ENCODE assay signal across 16 cellular contexts in the genomic region with DNA sequence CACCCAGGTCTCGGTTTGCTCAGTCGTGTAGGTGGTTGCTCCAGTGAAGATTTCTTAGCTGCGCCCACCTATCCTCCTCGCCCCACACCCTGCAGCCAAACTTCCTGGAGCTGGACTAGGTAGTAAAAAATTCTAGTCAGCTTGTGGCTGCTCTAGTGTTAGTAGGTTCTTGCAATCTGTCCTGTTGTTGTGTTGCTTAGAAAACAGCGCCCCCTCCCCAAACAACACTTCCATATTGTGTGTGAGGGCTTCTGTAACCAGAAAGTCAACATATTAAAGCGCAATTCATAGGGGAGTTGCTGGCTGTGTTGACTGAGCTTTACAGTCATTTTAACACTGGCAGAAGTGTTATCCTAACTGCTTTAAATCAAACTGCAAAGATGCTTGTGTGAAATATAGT.
A peak's percentile ranks its signal among the peaks of the same experiment; 100 is the strongest.
DNase-seq lines count a peak whose midpoint lies in the region; ATAC-seq and TF ChIP-seq lines count a peak whose summit lies in the region.
"Had no signal": no experiment of that assay in that cellular context is flagged by ENCODE, and none has a peak within 500 bp of the region (broad histone marks: within the 10 kb centered on the region; RNA-seq: fewer than 3 reads in every experiment).

No MANE protein-coding gene starts in this region.

- no peak overlapping the region for H3K27ac ChIP-seq in DOHH2 (ENCODE audit: low read depth, low read length)

- H3K79me2 ChIP-seq in DOHH2 (ENCODE audit: control insufficient read depth, low read length): peaks cover 76% of the 10 kb centered on the region

- H3K9me3 Mint-ChIP-seq in IgD-negative memory B cell (peaks cover 0 to 1% (median 0%) of the 10 kb centered on the region in 3 donors), WTC11 (no peaks in the 10 kb centered on the region), nephron progenitor cell (no peaks in the 10 kb centered on the region)
- H3K9me3 Mint-ChIP-seq: HFFc6 had no signal

- peaks cover 36% of the 10 kb centered on the region for H3K36me3 ChIP-seq in DOHH2 (ENCODE audit: control insufficient read depth, low read length)

- no peak overlapping the region for H3K4me3 ChIP-seq in DOHH2 (ENCODE audit: low read length)

- H3K27ac Mint-ChIP-seq in IgD-negative memory B cell (peak overlapping the region in 2 of 3 donors; percentile 0 to 34), WTC11 (peak overlapping the region; percentile 1; the same call in 1 of the 2 replicates), nephron progenitor cell (peak overlapping the region; percentile 8)
- H3K27ac Mint-ChIP-seq: HFFc6 had no signal

- peaks cover 13% of the 10 kb centered on the region; the same call in 1 of the 2 replicates for H4K20me1 ChIP-seq in DOHH2 (ENCODE audit: control insufficient read depth, insufficient read depth, low read depth, low read length)

- H3K4me3 Mint-ChIP-seq in IgD-negative memory B cell (no peak overlapping the region), WTC11 (no peak overlapping the region), nephron progenitor cell (no peak overlapping the region)
- H3K4me3 Mint-ChIP-seq: HFFc6 had no signal

- H3K4me1 Mint-ChIP-seq in IgD-negative memory B cell: peaks cover 37 to 43% (median 41%) of the 10 kb centered on the region in 3 donors
- peaks cover 19% of the 10 kb centered on the region for H3K4me1 Mint-ChIP-seq in WTC11
- H3K4me1 Mint-ChIP-seq in nephron progenitor cell: peaks cover 20% of the 10 kb centered on the region

- peak; percentile 68 for ATAC-seq in WTC11
- no peak for ATAC-seq in HG03280 (IDR thresholded peaks at IDR 0.05; ENCODE audit: unreplicated experiment)

- DNase-seq in WTC11 (ENCODE audit: low spot score): no peak
- no peak for DNase-seq in nephron progenitor cell
- no peak for DNase-seq in HT-29 (ENCODE audit: low spot score)
- DNase-seq in SHP77 treated with DMSO at 0.1 percent for 48 hours (lab: John Stamatoyannopoulos, UW): no peak
- DNase-seq: C1 segment of cervical spinal cord, GDM1, GOT3, HFFc6, IMR-90, NCI-H1105, OCI-M1, SIG-M5, T-helper 1 cell had no signal

- no peaks in the 10 kb centered on the region for H3K4me1 ChIP-seq in DOHH2 (ENCODE audit: control insufficient read depth, low read length)

- H3K36me3 Mint-ChIP-seq in IgD-negative memory B cell (peaks cover 2% of the 10 kb centered on the region), WTC11 (no peaks in the 10 kb centered on the region), nephron progenitor cell (ENCODE audit: low read depth) (no peaks in the 10 kb centered on the region)

- CTCF ChIA-PET in WTC11 (lab: Charles Lee): interaction anchor here (0.6 to 1.2 kb wide), 4 partner anchors 8 to 38 kb away, joined by 3 to 5 read pairs (median 3); no protein-coding TSS in a partner anchor

- H3K27me3 ChIP-seq in DOHH2 (ENCODE audit: control insufficient read depth, low read length): no peaks in the 10 kb centered on the region

- peaks cover 7% of the 10 kb centered on the region; the same call in 1 of the 2 replicates for H3F3A ChIP-seq in DOHH2 (ENCODE audit: control insufficient read depth, insufficient read depth)

- POLR2A ChIA-PET in WTC11 (lab: Charles Lee): no interaction called here

- H3K9me2 ChIP-seq in DOHH2 (replicated peaks; ENCODE audit: control insufficient read depth, low read length): no peaks in the 10 kb centered on the region

- H3K27me3 Mint-ChIP-seq in IgD-negative memory B cell: no peaks in the 10 kb centered on the region
- no peaks in the 10 kb centered on the region for H3K27me3 Mint-ChIP-seq in WTC11 (ENCODE audit: low read depth)
- peaks cover 4% of the 10 kb centered on the region for H3K27me3 Mint-ChIP-seq in nephron progenitor cell (ENCODE audit: low read depth, poor library complexity)

- no peak overlapping the region for H3K4me2 ChIP-seq in DOHH2 (ENCODE audit: low read length)

- H3K9me3 ChIP-seq in DOHH2 (ENCODE audit: control insufficient read depth, insufficient read depth, low read length): no peaks in the 10 kb centered on the region

- peak; percentile 21 for TF ChIP-seq CTCF in DOHH2 (IDR thresholded peaks at IDR 0.05; ENCODE audit: low read depth, low read length, poor library complexity, severe bottlenecking)
- TF ChIP-seq CTCF in WTC11 (IDR thresholded peaks at IDR 0.05): no peak
- no peak for TF ChIP-seq CTCF in nephron progenitor cell (IDR thresholded peaks at IDR 0.05)

TF ChIP-seq in WTC11, 78 proteins besides CTCF, POLR2A, EP300 and RAD21:
- no peak for TF ChIP-seq FOXP1 (CRISPR knock-in tag; IDR thresholded peaks at IDR 0.05; ENCODE audit: borderline replicate concordance)
- no peak for TF ChIP-seq RELA (CRISPR knock-in tag; IDR thresholded peaks at IDR 0.05; ENCODE audit: borderline replicate concordance)
- TF ChIP-seq GABPB1 (CRISPR knock-in tag; IDR thresholded peaks at IDR 0.05): no peak
- TF ChIP-seq, protein P1, sequence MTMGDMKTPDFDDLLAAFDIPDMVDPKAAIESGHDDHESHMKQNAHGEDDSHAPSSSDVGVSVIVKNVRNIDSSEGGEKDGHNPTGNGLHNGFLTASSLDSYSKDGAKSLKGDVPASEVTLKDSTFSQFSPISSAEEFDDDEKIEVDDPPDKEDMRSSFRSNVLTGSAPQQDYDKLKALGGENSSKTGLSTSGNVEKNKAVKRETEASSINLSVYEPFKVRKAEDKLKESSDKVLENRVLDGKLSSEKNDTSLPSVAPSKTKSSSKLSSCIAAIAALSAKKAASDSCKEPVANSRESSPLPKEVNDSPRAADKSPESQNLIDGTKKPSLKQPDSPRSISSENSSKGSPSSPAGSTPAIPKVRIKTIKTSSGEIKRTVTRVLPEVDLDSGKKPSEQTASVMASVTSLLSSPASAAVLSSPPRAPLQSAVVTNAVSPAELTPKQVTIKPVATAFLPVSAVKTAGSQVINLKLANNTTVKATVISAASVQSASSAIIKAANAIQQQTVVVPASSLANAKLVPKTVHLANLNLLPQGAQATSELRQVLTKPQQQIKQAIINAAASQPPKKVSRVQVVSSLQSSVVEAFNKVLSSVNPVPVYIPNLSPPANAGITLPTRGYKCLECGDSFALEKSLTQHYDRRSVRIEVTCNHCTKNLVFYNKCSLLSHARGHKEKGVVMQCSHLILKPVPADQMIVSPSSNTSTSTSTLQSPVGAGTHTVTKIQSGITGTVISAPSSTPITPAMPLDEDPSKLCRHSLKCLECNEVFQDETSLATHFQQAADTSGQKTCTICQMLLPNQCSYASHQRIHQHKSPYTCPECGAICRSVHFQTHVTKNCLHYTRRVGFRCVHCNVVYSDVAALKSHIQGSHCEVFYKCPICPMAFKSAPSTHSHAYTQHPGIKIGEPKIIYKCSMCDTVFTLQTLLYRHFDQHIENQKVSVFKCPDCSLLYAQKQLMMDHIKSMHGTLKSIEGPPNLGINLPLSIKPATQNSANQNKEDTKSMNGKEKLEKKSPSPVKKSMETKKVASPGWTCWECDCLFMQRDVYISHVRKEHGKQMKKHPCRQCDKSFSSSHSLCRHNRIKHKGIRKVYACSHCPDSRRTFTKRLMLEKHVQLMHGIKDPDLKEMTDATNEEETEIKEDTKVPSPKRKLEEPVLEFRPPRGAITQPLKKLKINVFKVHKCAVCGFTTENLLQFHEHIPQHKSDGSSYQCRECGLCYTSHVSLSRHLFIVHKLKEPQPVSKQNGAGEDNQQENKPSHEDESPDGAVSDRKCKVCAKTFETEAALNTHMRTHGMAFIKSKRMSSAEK (CRISPR knock-in tag; IDR thresholded peaks at IDR 0.05; ENCODE audit: borderline replicate concordance): no peak
- TF ChIP-seq HMGA2 (CRISPR knock-in tag; IDR thresholded peaks at IDR 0.05): no peak
- no peak for TF ChIP-seq ZNF121 (CRISPR knock-in tag; IDR thresholded peaks at IDR 0.05)
- no peak for TF ChIP-seq ZNF396 (CRISPR knock-in tag; IDR thresholded peaks at IDR 0.05; ENCODE audit: borderline replicate concordance)
- TF ChIP-seq ETV6 (CRISPR knock-in tag; IDR thresholded peaks at IDR 0.05): no peak
- TF ChIP-seq ZNF317 (CRISPR knock-in tag; IDR thresholded peaks at IDR 0.05; ENCODE audit: borderline replicate concordance, low read depth): no peak
- no peak for TF ChIP-seq TP53 (CRISPR knock-in tag; IDR thresholded peaks at IDR 0.05)
